Comparison of ENCODE assay signal across 8 cellular contexts in genomic region chr6:158072083-158072721, GRCh38.
DNase-seq lines count a peak whose midpoint lies in the region; ATAC-seq and TF ChIP-seq lines count a peak whose summit lies in the region.

No MANE protein-coding gene starts in this region.

- H3K27ac Mint-ChIP-seq in activated CD8-positive, alpha-beta T cell treated with anti-CD3 and anti-CD28 coated beads for 36 hours: no peak overlapping the region

- POLR2A ChIA-PET in activated CD8-positive, alpha-beta T cell treated with anti-CD3 and anti-CD28 coated beads for 36 hours (lab: Charles Lee): interaction anchor here (0.6 to 1.0 kb wide), 3 partner anchors 46 to 247 kb away, joined by 3 to 4 read pairs (median 3); no protein-coding TSS in a partner anchor

- H3K9me3 ChIP-seq in lung (ENCODE audit: control insufficient read depth in 2 of 2, insufficient read depth in 1 of 2, low read length in 1 of 2): no peaks in the 10 kb centered on the region

- H3K36me3 ChIP-seq in lung (ENCODE audit: control insufficient read depth in 2 of 2, insufficient read depth in 2 of 2, low read length in 2 of 2): peaks cover 7 to 9% of the 10 kb centered on the region in 2 donors

- H3K27ac ChIP-seq in dorsolateral prefrontal cortex (peak overlapping the region in 58 of 59 donors; percentile 2 to 90 (median 80)), lung (ENCODE audit: low read depth in 1 of 2, low read length in 1 of 2) (no peak overlapping the region)

- H3K4me3 Mint-ChIP-seq in activated CD8-positive, alpha-beta T cell treated with anti-CD3 and anti-CD28 coated beads for 36 hours: no peak overlapping the region

- peaks cover 24% of the 10 kb centered on the region for H3K36me3 Mint-ChIP-seq in activated CD8-positive, alpha-beta T cell treated with anti-CD3 and anti-CD28 coated beads for 36 hours (ENCODE audit: low read depth)

- H3K4me1 Mint-ChIP-seq in activated CD8-positive, alpha-beta T cell treated with anti-CD3 and anti-CD28 coated beads for 36 hours (ENCODE audit: low read depth): peaks cover 19% of the 10 kb centered on the region

- intact Hi-C loops in activated CD8-positive, alpha-beta T cell treated with anti-CD3 and anti-CD28 coated beads for 36 hours (cut with micrococcal nuclease): loop anchor here (5.0 kb wide), 1 partner anchor 90 kb away; the partner anchor contains the start of gene SYNJ2
- intact Hi-C loops in dorsolateral prefrontal cortex (cut with DNase I): loop anchor here (5.0 to 10.0 kb wide), 6 partner anchors 35 to 397 kb away; partner anchors contain the start of genes SNX9 (in 1 of the 2) and SYNJ2 (in 1 of the 2)

- H3K4me3 ChIP-seq in dorsolateral prefrontal cortex: peak overlapping the region in 1 of 59 donors; percentile 16
- H3K4me3 ChIP-seq in lung: no peak overlapping the region

- no peaks in the 10 kb centered on the region for H3K27me3 Mint-ChIP-seq in activated CD8-positive, alpha-beta T cell treated with anti-CD3 and anti-CD28 coated beads for 36 hours

- no peaks in the 10 kb centered on the region for H3K9me3 Mint-ChIP-seq in activated CD8-positive, alpha-beta T cell treated with anti-CD3 and anti-CD28 coated beads for 36 hours

- CTCF ChIA-PET in activated CD8-positive, alpha-beta T cell treated with anti-CD3 and anti-CD28 coated beads for 36 hours (lab: Charles Lee): interaction anchor here (0.7 to 6.0 kb wide), 47 partner anchors 10 to 757 kb away, joined by 3 to 33 read pairs (median 4); no protein-coding TSS in a partner anchor

- ATAC-seq in HG02798 (IDR thresholded peaks at IDR 0.05; ENCODE audit: poor library complexity, unreplicated experiment): peak; percentile 51
- ATAC-seq in activated CD8-positive, alpha-beta T cell treated with anti-CD3 and anti-CD28 coated beads for 36 hours: peak; percentile 80
- peak; percentile 36 for ATAC-seq in lung (ENCODE audit: insufficient read depth, low FRiP score)
- no peak for ATAC-seq in HG03469 (IDR thresholded peaks at IDR 0.05; ENCODE audit: unreplicated experiment)

- WGBS in lung, 2 donors: 19 to 21% methylated on average over 16 of the region's 16 CpGs

- TF ChIP-seq CTCF in activated CD8-positive, alpha-beta T cell treated with anti-CD3 and anti-CD28 coated beads for 36 hours (IDR thresholded peaks at IDR 0.05): peak; percentile 92
- peak; percentile 69 to 97 (median 90) for TF ChIP-seq CTCF in dorsolateral prefrontal cortex (IDR thresholded peaks at IDR 0.05 in 54 of 56, conservative IDR thresholded peaks at IDR 0.05 in 2 of 56; ENCODE audit: low read depth in 1 of 56, partially characterized antibody in 56 of 56)
- TF ChIP-seq CTCF in lung (IDR thresholded peaks at IDR 0.05; ENCODE audit: control extremely low read depth, extremely low read depth): peak; percentile 81

- peak; percentile 16 for DNase-seq in COR-L47 (lab: John Stamatoyannopoulos, UW)
- DNase-seq in NCI-H82 (lab: John Stamatoyannopoulos, UW): peak; percentile 82
- DNase-seq in activated CD8-positive, alpha-beta T cell treated with anti-CD3 and anti-CD28 coated beads for 36 hours: peak; percentile 77
- peak; percentile 70 to 91 (median 78) for DNase-seq in dorsolateral prefrontal cortex
- DNase-seq in lung (ENCODE audit: low spot score): peak; percentile 70
- DNase-seq in stimulated activated CD8-positive, alpha-beta memory T cell treated with anti-CD3 and anti-CD28 coated beads, Interleukin-15, amount 100 ng/mL, for 1 hour (ENCODE audit: low read depth): peak; percentile 47

- H3K27me3 ChIP-seq in dorsolateral prefrontal cortex: no peaks in the 10 kb centered on the region
- no peaks in the 10 kb centered on the region for H3K27me3 ChIP-seq in lung (ENCODE audit: control insufficient read depth, insufficient read depth)

- peaks cover 0 to 8% of the 10 kb centered on the region in 2 donors for H3K4me1 ChIP-seq in lung (ENCODE audit: control insufficient read depth in 2 of 2, insufficient read depth in 2 of 2, low read length in 2 of 2)

Comparison
In these comparisons a context has a peak if more than half of its experiments do, and no peak if none do; other contexts are left out.
1. DNase-seq: peak in every context shown above with its lines; median percentile 82 in NCI-H82; 78 in dorsolateral prefrontal cortex; 77 in activated CD8-positive, alpha-beta T cell treated with anti-CD3 and anti-CD28 coated beads for 36 hours; 70 in lung; 47 in stimulated activated CD8-positive, alpha-beta memory T cell treated with anti-CD3 and anti-CD28 coated beads, Interleukin-15, amount 100 ng/mL, for 1 hour; 16 in COR-L47.
2. H3K27ac ChIP-seq: peak in dorsolateral prefrontal cortex (58 of 59); none in lung (0 of 2).
3. Peak in every context shown above with its lines, with median percentiles within 50 percentile points of each other: CTCF ChIP-seq.